Comparison of ENCODE assay signal across 13 cellular contexts in the genomic region with DNA sequence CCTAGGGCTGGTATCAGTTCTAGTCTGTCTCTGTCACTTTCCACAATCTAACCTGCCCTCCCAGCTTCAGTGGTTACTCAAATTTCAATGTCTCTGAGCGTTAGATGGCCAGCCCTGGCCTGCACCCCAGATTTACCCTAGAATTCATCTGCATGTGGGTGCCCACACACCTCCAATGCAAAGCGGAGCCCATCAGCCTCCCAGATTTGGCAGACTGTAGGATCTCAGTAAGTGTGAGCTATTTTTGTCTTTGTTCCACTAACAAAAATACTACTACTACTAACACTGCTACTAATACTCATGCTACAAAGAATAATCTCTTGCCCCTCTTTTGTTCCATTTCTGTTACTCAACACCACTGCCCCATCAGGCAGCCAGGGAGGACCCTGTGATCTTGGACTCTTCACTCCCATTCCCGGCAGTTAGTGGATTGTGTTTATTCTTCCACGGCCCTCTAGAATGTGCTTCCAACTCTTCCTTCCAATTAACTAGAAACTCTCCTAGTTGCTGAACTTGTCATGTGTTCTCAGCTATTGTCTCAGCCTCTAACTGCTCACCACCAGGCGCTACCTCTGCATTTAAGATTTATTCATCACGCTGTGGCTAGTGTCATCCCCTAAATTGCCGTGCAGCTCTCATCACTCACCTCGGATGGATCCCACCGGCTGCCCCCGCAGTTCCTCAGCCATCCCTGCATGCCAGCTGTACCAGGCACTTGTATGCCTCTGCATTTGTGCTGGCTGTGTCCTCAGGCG.
DNase-seq lines count a peak whose midpoint lies in the region; ATAC-seq and TF ChIP-seq lines count a peak whose summit lies in the region.
"Had no signal": no experiment of that assay in that cellular context is flagged by ENCODE, and none has a peak within 500 bp of the region (broad histone marks: within the 10 kb centered on the region; RNA-seq: fewer than 3 reads in every experiment).

No MANE protein-coding gene starts in this region.

- no peak overlapping the region for H3K23ac ChIP-seq in mesenchymal stem cell (ENCODE audit: low read length in 2 of 2)

- no peak for ATAC-seq in HG03342 (IDR thresholded peaks at IDR 0.05; ENCODE audit: unreplicated experiment)

- intact Hi-C loops in activated CD4-positive, alpha-beta T cell treated with anti-CD3 and anti-CD28 coated beads, Interleukin-2, amount 10 ng/mL, durations not matched to agents 24 days and 14 days (cut with micrococcal nuclease), result no loop called here

- no peaks in the 10 kb centered on the region for H3K27me3 Mint-ChIP-seq in activated CD4-positive, alpha-beta T cell treated with anti-CD3 and anti-CD28 coated beads, Interleukin-2, amount 10 ng/mL, durations not matched to agents 24 days and 14 days
- no peaks in the 10 kb centered on the region for H3K27me3 Mint-ChIP-seq in brain

- no peak overlapping the region for H3K4me2 ChIP-seq in mesenchymal stem cell (ENCODE audit: low read length, poor library complexity, severe bottlenecking)

- no peak overlapping the region for H3K27ac ChIP-seq in mesenchymal stem cell (ENCODE audit: low read length, poor library complexity, severe bottlenecking)
- peak overlapping the region; percentile 82 for H3K27ac ChIP-seq in suprapubic skin
- H3K27ac ChIP-seq: SJCRH30 had no signal

- no peak overlapping the region for H2AFZ ChIP-seq in mesenchymal stem cell (ENCODE audit: low read depth, low read length)

- H3K36me3 ChIP-seq in mesenchymal stem cell (ENCODE audit: control insufficient read depth in 1 of 2, insufficient read depth in 2 of 2, low read depth in 1 of 2, low read length in 2 of 2), result no peaks in the 10 kb centered on the region
- H3K36me3 ChIP-seq in suprapubic skin, result peaks cover 17% of the 10 kb centered on the region
- H3K36me3 ChIP-seq: SJCRH30 had no signal

- H4K91ac ChIP-seq in mesenchymal stem cell (ENCODE audit: low read length), result peak overlapping the region; percentile 52

- H3K4me1 ChIP-seq in mesenchymal stem cell (ENCODE audit: control insufficient read depth, insufficient read depth, low read depth, low read length), result peaks cover 18% of the 10 kb centered on the region
- H3K4me1 ChIP-seq in suprapubic skin, result peaks cover 38% of the 10 kb centered on the region

- no peaks in the 10 kb centered on the region for H3K9me3 ChIP-seq in mesenchymal stem cell (ENCODE audit: control insufficient read depth, low read length)
- H3K9me3 ChIP-seq in suprapubic skin, result no peaks in the 10 kb centered on the region
- H3K9me3 ChIP-seq: SJCRH30 had no signal

- H3K4me3 Mint-ChIP-seq in activated CD4-positive, alpha-beta T cell treated with anti-CD3 and anti-CD28 coated beads, Interleukin-2, amount 10 ng/mL, durations not matched to agents 24 days and 14 days, result no peak overlapping the region
- H3K4me3 Mint-ChIP-seq in brain, result no peak overlapping the region

- no peak overlapping the region for H2BK5ac ChIP-seq in mesenchymal stem cell (ENCODE audit: low read depth, low read length, poor library complexity, severe bottlenecking)

- peak overlapping the region; percentile 54 for H3K27ac Mint-ChIP-seq in activated CD4-positive, alpha-beta T cell treated with anti-CD3 and anti-CD28 coated beads, Interleukin-2, amount 10 ng/mL, durations not matched to agents 24 days and 14 days
- H3K27ac Mint-ChIP-seq in brain, result peak overlapping the region in 4 of 5 experiments; percentile 10 to 78 (median 28)

- peak overlapping the region; percentile 55 to 59 for H3K18ac ChIP-seq in mesenchymal stem cell (ENCODE audit: low read depth in 1 of 2, low read length in 2 of 2)

- peaks cover 66% of the 10 kb centered on the region for H3K36me3 Mint-ChIP-seq in activated CD4-positive, alpha-beta T cell treated with anti-CD3 and anti-CD28 coated beads, Interleukin-2, amount 10 ng/mL, durations not matched to agents 24 days and 14 days (ENCODE audit: low read depth)
- no peaks in the 10 kb centered on the region for H3K36me3 Mint-ChIP-seq in brain

- TF ChIP-seq POLR2A in suprapubic skin (IDR thresholded peaks at IDR 0.05), result no peak

- 90% methylated on average over 11 of the region's 11 CpGs for WGBS in mesenchymal stem cell
- 81% methylated on average over 11 of the region's 11 CpGs for WGBS in suprapubic skin

- peak overlapping the region; percentile 38 to 98 for H2BK12ac ChIP-seq in mesenchymal stem cell (ENCODE audit: low read length in 2 of 2)

- peaks cover 37% of the 10 kb centered on the region for H3K4me1 Mint-ChIP-seq in activated CD4-positive, alpha-beta T cell treated with anti-CD3 and anti-CD28 coated beads, Interleukin-2, amount 10 ng/mL, durations not matched to agents 24 days and 14 days
- H3K4me1 Mint-ChIP-seq in brain, result peaks cover 37% of the 10 kb centered on the region

- no peak overlapping the region for H2BK120ac ChIP-seq in mesenchymal stem cell (ENCODE audit: low read depth, low read length)

- no peak for DNase-seq in activated CD4-positive, alpha-beta T cell treated with anti-CD3 and anti-CD28 coated beads, Interleukin-2, amount 10 ng/mL, durations not matched to agents 24 days and 14 days
- no peak for DNase-seq in activated CD4-positive, alpha-beta T cell treated with anti-CD3 and anti-CD28 coated beads, Interleukin-2, amount 50 U/mL, for 48 hours
- DNase-seq in mesenchymal stem cell, result no peak
- no peak for DNase-seq in suprapubic skin (ENCODE audit: low spot score in 2 of 2)
- DNase-seq in activated effector memory CD4-positive, alpha-beta T cell treated with Interleukin-2 at 50 U/mL for 16 hours, result no peak
- DNase-seq in stimulated activated CD4-positive, alpha-beta T cell treated with anti-CD3 and anti-CD28 coated beads, Interleukin-4, amount 100 ng/mL, for 24 hours, result no peak
- DNase-seq: 8988T; NCI-H1048; NCI-H510A; SJCRH30; stimulated activated CD4-positive, alpha-beta T cell treated with anti-CD3 and anti-CD28 coated beads, Interleukin-12 subunit alpha, Interleukin-12 subunit beta, amount 100 ng/mL, for 4 hours had no signal

- H3K27me3 ChIP-seq in mesenchymal stem cell (ENCODE audit: control insufficient read depth in 1 of 2, insufficient read depth in 1 of 2, low read length in 2 of 2) (no peaks in the 10 kb centered on the region), suprapubic skin (no peaks in the 10 kb centered on the region)
- H3K27me3 ChIP-seq: SJCRH30 had no signal

- H3K9me3 Mint-ChIP-seq in activated CD4-positive, alpha-beta T cell treated with anti-CD3 and anti-CD28 coated beads, Interleukin-2, amount 10 ng/mL, durations not matched to agents 24 days and 14 days, result no peaks in the 10 kb centered on the region
- peaks cover 0 to 2% (median 0%) of the 10 kb centered on the region in 5 experiments for H3K9me3 Mint-ChIP-seq in brain

- peak overlapping the region; percentile 55 for H2BK15ac ChIP-seq in mesenchymal stem cell (ENCODE audit: low read depth, poor library complexity, severe bottlenecking)

- no peak overlapping the region for H3K4me3 ChIP-seq in mesenchymal stem cell (ENCODE audit: insufficient read depth in 1 of 2, low read depth in 1 of 2, low read length in 2 of 2)
- H3K4me3 ChIP-seq in suprapubic skin, result no peak overlapping the region
- H3K4me3 ChIP-seq: SJCRH30 had no signal

- peak overlapping the region; percentile 35 to 76 for H3K4ac ChIP-seq in mesenchymal stem cell (ENCODE audit: low read depth in 1 of 2, low read length in 2 of 2)

- H3K79me1 ChIP-seq in mesenchymal stem cell (replicated peaks; ENCODE audit: low read length, poor library complexity, severe bottlenecking), result peaks cover 5% of the 10 kb centered on the region

- H3K9ac ChIP-seq in mesenchymal stem cell (ENCODE audit: low read length), result no peak overlapping the region

- peak overlapping the region; percentile 45 for H4K8ac ChIP-seq in mesenchymal stem cell (ENCODE audit: low read length)

- TF ChIP-seq EP300 in suprapubic skin (IDR thresholded peaks at IDR 0.05), result no peak

- H3K14ac ChIP-seq in mesenchymal stem cell (ENCODE audit: low read length in 2 of 2), result no peak overlapping the region

- TF ChIP-seq CTCF in brain (conservative IDR thresholded peaks at IDR 0.05) (no peak), suprapubic skin (IDR thresholded peaks at IDR 0.05) (no peak)

- peak overlapping the region; percentile 60 for H2AK5ac ChIP-seq in mesenchymal stem cell (ENCODE audit: low read length, severe bottlenecking)
